ENCODE assay signal across 1 cellular context in genomic region chr17:31476525-31477416, GRCh38.
A peak's percentile ranks its signal among the peaks of the same experiment; 100 is the strongest.
TF ChIP-seq lines count a peak whose summit lies in the region.

No MANE protein-coding gene starts in this region.

TF ChIP-seq in HepG2, 621 proteins besides CTCF, POLR2A, EP300 and RAD21 (continued from another document and continues in another):
- TF ChIP-seq TIGD3 (CRISPR knock-in tag; IDR thresholded peaks at IDR 0.05; ENCODE audit: borderline replicate concordance) (no peak), KDM2A (CRISPR knock-in tag; IDR thresholded peaks at IDR 0.05; ENCODE audit: borderline replicate concordance, low read depth) (no peak; the same call in 1 of the 2 replicates), SRSF9 (IDR thresholded peaks at IDR 0.05; ENCODE audit: borderline replicate concordance, insufficient read depth, low read depth, low read length, poor library complexity, severe bottlenecking) (no peak), RNF2 (conservative IDR thresholded peaks at IDR 0.05; ENCODE audit: low read depth) (no peak), ZBTB26 (CRISPR knock-in tag; IDR thresholded peaks at IDR 0.05; ENCODE audit: borderline replicate concordance) (no peak), PCBP2 (optimal IDR thresholded peaks at IDR 0.05; ENCODE audit: low read depth, low read length, poor library complexity, severe bottlenecking) (no peak), BCL3 (CRISPR knock-in tag; IDR thresholded peaks at IDR 0.05) (no peak), ZNF687 (CRISPR knock-in tag; IDR thresholded peaks at IDR 0.05) (peak; percentile 88), HOXA3 (CRISPR knock-in tag; IDR thresholded peaks at IDR 0.05) (peak; percentile 43), ZNF451 (CRISPR knock-in tag; IDR thresholded peaks at IDR 0.05) (0 out of 2 replicates have a peak, but pooled peaks have one; percentile 64), ZSCAN25 (CRISPR knock-in tag; IDR thresholded peaks at IDR 0.05) (0 out of 2 replicates have a peak, but pooled peaks have one; percentile 42), GPN1 (CRISPR knock-in tag; IDR thresholded peaks at IDR 0.05; ENCODE audit: borderline replicate concordance) (no peak), ZNF770 (CRISPR knock-in tag; IDR thresholded peaks at IDR 0.05) (peak; percentile 95), ZSCAN20 (CRISPR knock-in tag; IDR thresholded peaks at IDR 0.05; ENCODE audit: borderline replicate concordance) (0 out of 2 replicates have a peak, but pooled peaks have one; percentile 21), IRF9 (CRISPR knock-in tag; IDR thresholded peaks at IDR 0.05; ENCODE audit: borderline replicate concordance) (no peak), IRX3 (CRISPR knock-in tag; IDR thresholded peaks at IDR 0.05; ENCODE audit: borderline replicate concordance, low read depth) (no peak), TAF1 (CRISPR knock-in tag; IDR thresholded peaks at IDR 0.05) (no peak), ZNF431 (CRISPR knock-in tag; IDR thresholded peaks at IDR 0.05; ENCODE audit: borderline replicate concordance, low read depth) (no peak), ZNF691 (CRISPR knock-in tag; IDR thresholded peaks at IDR 0.05; ENCODE audit: borderline replicate concordance, low read depth) (no peak), HNF4A (CRISPR knock-in tag; IDR thresholded peaks at IDR 0.05) (0 out of 2 replicates have a peak, but pooled peaks have one; percentile 25), FLYWCH1 (CRISPR knock-in tag; IDR thresholded peaks at IDR 0.05) (no peak), ZNF143 (CRISPR knock-in tag; IDR thresholded peaks at IDR 0.05) (no peak), ZSCAN5A (CRISPR knock-in tag; IDR thresholded peaks at IDR 0.05; ENCODE audit: borderline replicate concordance) (no peak), MXD4 (CRISPR knock-in tag; IDR thresholded peaks at IDR 0.05) (no peak), ZNF280D (CRISPR knock-in tag; IDR thresholded peaks at IDR 0.05) (no peak), PAXIP1 (CRISPR knock-in tag; conservative IDR thresholded peaks at IDR 0.05) (peak; percentile 51), DNMT1 (CRISPR knock-in tag; IDR thresholded peaks at IDR 0.05) (no peak), ATM (IDR thresholded peaks at IDR 0.05; ENCODE audit: borderline replicate concordance) (no peak), ZMYM2 (CRISPR knock-in tag; IDR thresholded peaks at IDR 0.05) (0 out of 2 replicates have a peak, but pooled peaks have one; percentile 22), ZNF382 (CRISPR knock-in tag; IDR thresholded peaks at IDR 0.05; ENCODE audit: borderline replicate concordance) (no peak), PAX8 (CRISPR knock-in tag; IDR thresholded peaks at IDR 0.05; ENCODE audit: borderline replicate concordance) (no peak), REXO4 (CRISPR knock-in tag; IDR thresholded peaks at IDR 0.05; ENCODE audit: borderline replicate concordance) (no peak)
